In the genomic region with DNA sequence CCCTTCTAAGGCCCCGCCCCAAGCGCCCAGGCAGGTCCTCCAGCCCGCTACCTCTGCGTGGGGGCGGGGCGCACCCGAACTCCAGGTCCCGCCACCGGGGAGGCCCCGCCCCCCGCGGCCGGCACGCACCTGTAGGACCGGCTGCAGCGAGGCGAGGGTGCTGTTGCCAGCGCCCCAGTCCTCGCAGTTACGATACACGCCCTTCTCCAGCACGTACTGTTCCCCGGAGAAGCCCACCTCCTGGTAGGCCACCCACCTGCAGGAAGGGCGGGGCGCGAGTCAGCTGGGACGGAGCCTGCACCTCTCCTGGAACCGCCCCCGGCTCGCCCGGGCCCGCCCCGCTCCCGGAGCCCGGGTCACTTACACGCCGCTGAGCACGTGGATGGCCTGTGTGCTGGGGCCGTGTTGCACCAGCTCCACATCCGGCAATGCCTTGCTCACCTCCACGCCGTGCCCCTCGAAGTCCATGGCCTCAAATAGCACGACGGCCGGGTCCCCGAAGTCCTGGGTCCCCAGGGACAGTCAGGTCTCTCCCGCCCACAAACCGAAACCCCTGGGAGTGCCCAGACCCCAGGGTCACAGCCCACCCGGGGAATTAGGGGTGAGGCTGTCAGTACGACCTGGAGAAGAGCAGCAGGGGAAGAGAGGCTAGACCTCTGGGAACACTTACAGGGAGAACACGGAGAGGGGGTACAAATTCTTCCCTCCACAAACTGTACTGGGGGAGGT, we compare ENCODE assay signal across 8 cellular contexts. TPM values are rescaled to one million over a fixed set of nuclear protein-coding genes. Genes with fewer than 3 reads are reported as not detected.
DNase-seq lines count a peak whose midpoint lies in the region; ATAC-seq and TF ChIP-seq lines count a peak whose summit lies in the region.

No MANE protein-coding gene starts in this region.

- no peaks in the 10 kb centered on the region for H3K36me3 ChIP-seq in BJ (ENCODE audit: control insufficient read depth, insufficient read depth, low read length)
- no peaks in the 10 kb centered on the region for H3K36me3 ChIP-seq in right lobe of liver

- peaks cover 0 to 9% (median 0%) of the 10 kb centered on the region in 4 donors for H3K4me1 ChIP-seq in right lobe of liver

- CTCF ChIA-PET in BJ (lab: Yijun Ruan, JAX), result interaction anchor here (1.4 kb wide), 1 partner anchor 80 kb away, joined by 8 read pairs; no protein-coding TSS in a partner anchor

- no peak for TF ChIP-seq POLR2A in right lobe of liver (IDR thresholded peaks at IDR 0.05)

- DNase-seq in BJ (ENCODE audit: low read depth) (no peak), NCI-H146 treated with DMSO at 0.1 percent for 48 hours (lab: John Stamatoyannopoulos, UW; ENCODE audit: unreplicated experiment) (peak; percentile 71), right lobe of liver (peak; percentile 90 to 92 (median 91))
- peak; percentile 65 for DNase-seq in activated CD4-positive, CD25-positive, alpha-beta regulatory T cell treated with anti-CD3 and anti-CD28 coated beads, Interleukin-2, amount 50 U/mL, for 16 hours (ENCODE audit: low read depth, low spot score)
- DNase-seq in central memory CD4-positive, alpha-beta T cell, result peak; percentile 78
- peak; percentile 71 for DNase-seq in stimulated activated CD8-positive, alpha-beta memory T cell treated with anti-CD3 and anti-CD28 coated beads, Interleukin-12 subunit alpha, Interleukin-12 subunit beta, amount 100 ng/mL, for 1 hour (ENCODE audit: low read depth)

- 28% methylated on average over 8 of the region's 52 CpGs for WGBS in right lobe of liver (ENCODE audit: insufficient coverage, low coverage, low lambda C conversion rate, missing lambda C conversion rate)

- POLR2A ChIA-PET in BJ (lab: Charles Lee), result no interaction called here

- TF ChIP-seq CTCF in BJ (IDR thresholded peaks at IDR 0.05; ENCODE audit: insufficient read depth, low read depth, low read length), result no peak
- TF ChIP-seq CTCF in right lobe of liver (IDR thresholded peaks at IDR 0.05), result no peak

- H3K9me3 ChIP-seq in right lobe of liver, result no peaks in the 10 kb centered on the region

- intact Hi-C loops in right lobe of liver (cut with DNase I), result no loop called here

- H3K4me3 ChIP-seq in BJ (ENCODE audit: low read depth, low read length) (peak overlapping the region; percentile 61), right lobe of liver (peak overlapping the region; percentile 41 to 59 (median 51))

- H3K27ac ChIP-seq in right lobe of liver, result no peak overlapping the region

- H3K27me3 ChIP-seq in BJ (ENCODE audit: control insufficient read depth, insufficient read depth, low read length) (peaks cover 8% of the 10 kb centered on the region; the same call in 1 of the 2 replicates), right lobe of liver (no peaks in the 10 kb centered on the region)

- peak; percentile 79 for ATAC-seq in GM21737 (IDR thresholded peaks at IDR 0.05; ENCODE audit: unreplicated experiment)
- peak; percentile 97 to 98 (median 98) for ATAC-seq in right lobe of liver
- no peak for ATAC-seq in HG03565 (IDR thresholded peaks at IDR 0.05; ENCODE audit: unreplicated experiment)

RNA-seq across cellular contexts. Expression of a gene that starts 17.3 kb away (rescaled TPM):
- polyA plus RNA-seq in BJ (2011; rRNA removed), result 0.20 and 0.44 TPM in 2 replicates
- polyA minus RNA-seq in BJ (2011; rRNA and poly(A)+ RNA removed), result 0.62 TPM in 1 of 2 replicates, not detected in the other
- total RNA-seq in right lobe of liver, result 1 to 10 TPM in 2 of 6 experiments, under 1 TPM in 1, not detected in 3; 0.81 to 1.9 (median 1.7) TPM

RNA-seq across cellular contexts. Expression of a gene that starts 18.9 kb away (rescaled TPM):
- polyA plus RNA-seq in BJ (2011; rRNA removed), result not detected in 2 replicates
- not detected in 2 replicates for polyA minus RNA-seq in BJ (2011; rRNA and poly(A)+ RNA removed)
- total RNA-seq in right lobe of liver, result 10 to 100 TPM in 2 of 6 experiments, 1 to 10 TPM in 4; 2.8 to 17.6 (median 8.5) TPM

RNA-seq across cellular contexts. Expression of a gene that starts 30.2 kb away (rescaled TPM):
- 8.5 and 12.9 TPM in 2 replicates for polyA plus RNA-seq in BJ (2011; rRNA removed)
- polyA minus RNA-seq in BJ (2011; rRNA and poly(A)+ RNA removed), result 7.7 and 11.2 TPM in 2 replicates
- 10 to 100 TPM in 1 of 6 experiments, 1 to 10 TPM in 5; 4.3 to 11.3 (median 7.0) TPM for total RNA-seq in right lobe of liver

RNA-seq across cellular contexts. Expression of a gene that starts 35.9 kb away (rescaled TPM):
- polyA plus RNA-seq in BJ (2011; rRNA removed), result not detected in 2 replicates
- polyA minus RNA-seq in BJ (2011; rRNA and poly(A)+ RNA removed), result not detected in 2 replicates
- total RNA-seq in right lobe of liver, result under 1 TPM in 1 of 6 experiments, not detected in 5; 0.19 TPM

RNA-seq across cellular contexts. Expression of a gene that starts 56.8 kb away (rescaled TPM):
- 298 and 309 TPM in 2 replicates for polyA plus RNA-seq in BJ (2011; rRNA removed)
- polyA minus RNA-seq in BJ (2011; rRNA and poly(A)+ RNA removed), result 417 and 520 TPM in 2 replicates
- total RNA-seq in right lobe of liver, result 10 to 100 TPM; 26.3 to 61.8 (median 34.9) TPM
